Comparison of ENCODE assay signal across 26 cellular contexts in the genomic region with DNA sequence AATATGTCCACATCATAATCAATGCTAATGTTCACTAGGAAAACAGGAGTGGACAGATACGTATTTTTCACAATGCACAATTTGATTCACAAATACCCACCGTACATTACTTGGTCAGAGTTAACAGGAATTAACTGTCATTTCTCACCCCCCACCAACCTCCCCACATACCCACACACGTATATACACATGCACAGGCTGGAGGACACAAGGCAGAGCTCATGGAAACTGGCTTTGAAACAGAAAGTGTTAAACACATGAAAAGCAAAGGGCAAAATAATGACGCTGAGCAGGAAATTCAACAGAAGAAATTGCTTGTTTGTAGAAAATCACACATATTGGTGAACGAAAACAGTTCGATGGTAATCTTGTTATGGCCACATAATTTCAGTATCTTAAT.
A peak's percentile ranks its signal among the peaks of the same experiment; 100 is the strongest.
DNase-seq lines count a peak whose midpoint lies in the region; ATAC-seq, FAIRE-seq and TF ChIP-seq lines count a peak whose summit lies in the region.
"Had no signal": no experiment of that assay in that cellular context is flagged by ENCODE, and none has a peak within 500 bp of the region (broad histone marks: within the 10 kb centered on the region; RNA-seq: fewer than 3 reads in every experiment).

No MANE protein-coding gene starts in this region.

- WGBS in GM12878 (ENCODE audit: insufficient coverage, insufficient replicate concordance, low lambda C conversion rate, missing lambda C conversion rate) = 94% methylated on average over 6 of the region's 6 CpGs

- H3K27ac ChIP-seq in KOPT-K1 (ENCODE audit: low read depth, low read length, poor library complexity, severe bottlenecking) (peak overlapping the region; percentile 56), GM12878 (ENCODE audit: control insufficient read depth, insufficient read depth) (no peak overlapping the region)
- H3K27ac ChIP-seq: BLaER1, PC-9, thyroid gland had no signal

- H3K4me3 ChIP-seq in GM12878 = no peak overlapping the region
- H3K4me3 ChIP-seq: BLaER1, esophagus squamous epithelium, GM23338, K562, PC-9, thyroid gland had no signal

- H3K9me3 ChIP-seq in KOPT-K1 (ENCODE audit: insufficient read depth, low read length, poor library complexity, severe bottlenecking) (no peaks in the 10 kb centered on the region), GM12878 (replicated peaks; ENCODE audit: control insufficient read depth, insufficient read depth, low read length) (no peaks in the 10 kb centered on the region; the same call in 2 of the 3 replicates)
- H3K9me3 ChIP-seq: BLaER1, esophagus squamous epithelium, thyroid gland had no signal

- peaks cover 7% of the 10 kb centered on the region for H3K9me3 Mint-ChIP-seq in neural crest cell
- H3K9me3 Mint-ChIP-seq: GM23338 had no signal

- H3K27me3 ChIP-seq in GM12878 (replicated peaks in 1 of 2; ENCODE audit: control insufficient read depth in 2 of 2, insufficient read depth in 2 of 2, low read length in 1 of 2) = no peaks in the 10 kb centered on the region
- H3K27me3 ChIP-seq: BLaER1, esophagus squamous epithelium, thyroid gland had no signal

- RAD21 ChIA-PET in GM12878 (lab: Charles Lee; ENCODE audit: unreplicated experiment) = interaction anchor here (1.2 to 9.5 kb wide), 6 partner anchors 9 to 244 kb away, joined by 3 to 63 read pairs (median 4); no protein-coding TSS in a partner anchor

- TF ChIP-seq EP300 in GM12878 (IDR thresholded peaks at IDR 0.05; ENCODE audit: borderline replicate concordance in 1 of 2, control insufficient read depth in 1 of 2, low read depth in 2 of 2, low read length in 2 of 2) = no peak

- ATAC-seq in GM12878 (no peak), HG03442 (IDR thresholded peaks at IDR 0.05; ENCODE audit: unreplicated experiment) (no peak), HG03520 (IDR thresholded peaks at IDR 0.05; ENCODE audit: unreplicated experiment) (no peak)
- ATAC-seq: GM23338; K562; naive thymus-derived CD4-positive, alpha-beta T cell; sciatic nerve; stimulated activated memory B cell treated with anti-CD40 and anti-IgM and Interleukin-4, amounts not matched to agents 10 μg/mL and 1 μg/mL and 100 μg/mL, for 72 hours had no signal

- 0 out of 2 replicates have a peak, but pooled peaks cover 9% of the 10 kb centered on the region for H3K36me3 ChIP-seq in KOPT-K1 (ENCODE audit: insufficient read depth, low read length)
- H3K36me3 ChIP-seq in GM12878 (ENCODE audit: control insufficient read depth in 2 of 2, insufficient read depth in 2 of 2, low read length in 1 of 2) = no peaks in the 10 kb centered on the region
- H3K36me3 ChIP-seq: BLaER1, esophagus squamous epithelium, thyroid gland had no signal

- no peaks in the 10 kb centered on the region for H4K20me1 ChIP-seq in GM12878 (ENCODE audit: control insufficient read depth, insufficient read depth)
- H4K20me1 ChIP-seq: BLaER1 had no signal

- CTCF ChIA-PET in GM12878 (lab: Yijun Ruan, JAX) = interaction anchor here (1.0 to 12.0 kb wide), 6 partner anchors 16 to 243 kb away, joined by 3 to 151 read pairs (median 4); no protein-coding TSS in a partner anchor

- no peak overlapping the region for H3K4me2 ChIP-seq in GM12878 (ENCODE audit: control insufficient read depth, insufficient read depth)
- H3K4me2 ChIP-seq: BLaER1, GM23338, PC-9 had no signal

- BruUV-seq in GM12878 (replicated peaks; lab: Mats Ljungman, UMichigan) = no TSS peak

- no peak for TF ChIP-seq POLR2A in GM12878 (IDR thresholded peaks at IDR 0.05; ENCODE audit: low read depth, low read length)

- no peak overlapping the region for H3K9ac ChIP-seq in GM12878 (ENCODE audit: control insufficient read depth, insufficient read depth, low read length)
- H3K9ac ChIP-seq: BLaER1 had no signal

- SMC1A ChIA-PET in GM12878 (lab: Charles Lee; ENCODE audit: uncharacterized antibody, unreplicated experiment) = interaction anchor here (1.0 to 3.8 kb wide), 9 partner anchors 10 to 893 kb away, joined by 3 to 30 read pairs (median 3); no protein-coding TSS in a partner anchor

- in situ Hi-C loops in GM12878 (cut with MboI) = no loop called here

- FAIRE-seq in GM12878 (lab: Jason Lieb, UNC) = no peak
- FAIRE-seq: GM19239, K562 had no signal

- DNase-seq in NCI-H345 (lab: John Stamatoyannopoulos, UW) (peak; percentile 28), NCI-H345 treated with DMSO at 0.1 percent for 48 hours (lab: John Stamatoyannopoulos, UW; ENCODE audit: unreplicated experiment) (no peak), GM12878 (ENCODE audit: low read depth, low spot score) (no peak), neural crest cell (ENCODE audit: low read depth, low spot score) (no peak), SW480 (ENCODE audit: low spot score) (no peak)
- DNase-seq: activated CD4-positive, alpha-beta T cell treated with anti-CD3 and anti-CD28 coated beads, Interleukin-2, amount 50 U/mL, for 1 hour; activated naive CD4-positive, alpha-beta T cell treated with Interleukin-2 at 50 U/mL for 16 hours; cerebellar nuclear complex; effector CD4-positive, alpha-beta T cell; esophagus squamous epithelium; GDM1; mesenchymal stem cell; naive thymus-derived CD4-positive, alpha-beta T cell; NCI-H82; PC-9; SIG-M5; thyroid gland had no signal

- peaks cover 5% of the 10 kb centered on the region for H3K4me1 ChIP-seq in GM12878 (ENCODE audit: control insufficient read depth, insufficient read depth, low read length)
- H3K4me1 ChIP-seq: BLaER1, thyroid gland had no signal

- peaks cover 3% of the 10 kb centered on the region for H3K36me3 Mint-ChIP-seq in neural crest cell (ENCODE audit: low read depth)

- H3K27me3 Mint-ChIP-seq in neural crest cell (ENCODE audit: low read depth) = no peaks in the 10 kb centered on the region
- H3K27me3 Mint-ChIP-seq: naive thymus-derived CD4-positive, alpha-beta T cell; stimulated activated memory B cell treated with anti-CD40 and anti-IgM and Interleukin-4, amounts not matched to agents 10 μg/mL and 1 μg/mL and 100 μg/mL, for 72 hours had no signal

- TF ChIP-seq CTCF in GM12878 (IDR thresholded peaks at IDR 0.05 in 2 of 3, conservative IDR thresholded peaks at IDR 0.05 in 1 of 3; ENCODE audit: control insufficient read depth in 2 of 3, extremely low read depth in 1 of 3, insufficient read depth in 1 of 3, low read depth in 3 of 3, low read length in 3 of 3) = no peak
- TF ChIP-seq CTCF in neural crest cell (conservative IDR thresholded peaks at IDR 0.05) = no peak

- peaks cover 11% of the 10 kb centered on the region for H3K4me1 Mint-ChIP-seq in neural crest cell
- H3K4me1 Mint-ChIP-seq: stimulated activated memory B cell treated with anti-CD40 and anti-IgM and Interleukin-4, amounts not matched to agents 10 μg/mL and 1 μg/mL and 100 μg/mL, for 72 hours had no signal

- H3K4me3 Mint-ChIP-seq in neural crest cell = no peak overlapping the region
- H3K4me3 Mint-ChIP-seq: GM23338; naive thymus-derived CD4-positive, alpha-beta T cell; stimulated activated memory B cell treated with anti-CD40 and anti-IgM and Interleukin-4, amounts not matched to agents 10 μg/mL and 1 μg/mL and 100 μg/mL, for 72 hours had no signal

- peak overlapping the region; percentile 66 for H3K27ac Mint-ChIP-seq in neural crest cell (ENCODE audit: unreplicated experiment)
- H3K27ac Mint-ChIP-seq: GM23338; stimulated activated memory B cell treated with anti-CD40 and anti-IgM and Interleukin-4, amounts not matched to agents 10 μg/mL and 1 μg/mL and 100 μg/mL, for 72 hours had no signal

- H2AFZ ChIP-seq in GM12878 (ENCODE audit: control insufficient read depth, low read depth, low read length) = no peak overlapping the region
- H2AFZ ChIP-seq: GM23338, PC-9 had no signal

- no peaks in the 10 kb centered on the region for H3K79me2 ChIP-seq in GM12878 (ENCODE audit: control insufficient read depth, insufficient read depth, low read length)

- intact Hi-C loops in GM12878 (cut with micrococcal nuclease; ENCODE audit: unreplicated experiment) = no loop called here

- POLR2A ChIA-PET in GM12878 (lab: Charles Lee) = interaction anchor here (0.6 to 0.8 kb wide), 2 partner anchors 92 to 112 kb away, joined by 3 to 5 read pairs; no protein-coding TSS in a partner anchor

- TF ChIP-seq RAD21 in GM12878 (IDR thresholded peaks at IDR 0.05; ENCODE audit: insufficient read depth, low read depth, low read length) = no peak

TF ChIP-seq in GM12878, 131 proteins besides CTCF, POLR2A, EP300 and RAD21:
- TF ChIP-seq LARP7 (IDR thresholded peaks at IDR 0.05) (no peak), BCL11A (IDR thresholded peaks at IDR 0.05; ENCODE audit: low read depth, low read length) (no peak), ZNF274 (IDR thresholded peaks at IDR 0.05; ENCODE audit: insufficient read depth, insufficient read length) (no peak), MTA2 (IDR thresholded peaks at IDR 0.05; ENCODE audit: low read depth) (0 out of 2 replicates have a peak, but pooled peaks have one; percentile 11), NFIC (IDR thresholded peaks at IDR 0.05; ENCODE audit: low read depth, low read length) (no peak), ZNF622 (IDR thresholded peaks at IDR 0.05) (no peak), GATAD2B (conservative IDR thresholded peaks at IDR 0.05; ENCODE audit: low read depth) (no peak), HCFC1 (IDR thresholded peaks at IDR 0.05; ENCODE audit: low read length) (no peak), KLF5 (IDR thresholded peaks at IDR 0.05; ENCODE audit: partially characterized antibody) (no peak)
- TF ChIP-seq, protein P1, sequence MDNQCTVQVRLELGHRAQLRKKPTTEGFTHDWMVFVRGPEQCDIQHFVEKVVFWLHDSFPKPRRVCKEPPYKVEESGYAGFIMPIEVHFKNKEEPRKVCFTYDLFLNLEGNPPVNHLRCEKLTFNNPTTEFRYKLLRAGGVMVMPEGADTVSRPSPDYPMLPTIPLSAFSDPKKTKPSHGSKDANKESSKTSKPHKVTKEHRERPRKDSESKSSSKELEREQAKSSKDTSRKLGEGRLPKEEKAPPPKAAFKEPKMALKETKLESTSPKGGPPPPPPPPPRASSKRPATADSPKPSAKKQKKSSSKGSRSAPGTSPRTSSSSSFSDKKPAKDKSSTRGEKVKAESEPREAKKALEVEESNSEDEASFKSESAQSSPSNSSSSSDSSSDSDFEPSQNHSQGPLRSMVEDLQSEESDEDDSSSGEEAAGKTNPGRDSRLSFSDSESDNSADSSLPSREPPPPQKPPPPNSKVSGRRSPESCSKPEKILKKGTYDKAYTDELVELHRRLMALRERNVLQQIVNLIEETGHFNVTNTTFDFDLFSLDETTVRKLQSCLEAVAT (IDR thresholded peaks at IDR 0.05) = 0 out of 2 replicates have a peak, but pooled peaks have one; percentile 19
